ENCODE assay signal across 19 cellular contexts in genomic region chr2:44954306-44954901, GRCh38. TPM values are rescaled to one million over a fixed set of nuclear protein-coding genes. Genes with fewer than 3 reads are reported as not detected.
DNase-seq lines count a peak whose midpoint lies in the region; ATAC-seq, FAIRE-seq and TF ChIP-seq lines count a peak whose summit lies in the region.
"Had no signal": no experiment of that assay in that cellular context is flagged by ENCODE, and none has a peak within 500 bp of the region (broad histone marks: within the 10 kb centered on the region; RNA-seq: fewer than 3 reads in every experiment).

No MANE protein-coding gene starts in this region.

- ATAC-seq in Right ventricle myocardium superior (ENCODE audit: poor library complexity): no peak

- no peaks in the 10 kb centered on the region for H3K9me3 ChIP-seq in suprapubic skin
- H3K9me3 ChIP-seq: upper lobe of left lung had no signal

- H3K4me1 ChIP-seq in suprapubic skin: peaks cover 55% of the 10 kb centered on the region

- 19% methylated on average over 19 of the region's 29 CpGs for WGBS in suprapubic skin

- no peak for TF ChIP-seq POLR2A in suprapubic skin (IDR thresholded peaks at IDR 0.05)

- no peak overlapping the region for H3K27ac ChIP-seq in dorsolateral prefrontal cortex
- H3K27ac ChIP-seq in suprapubic skin: no peak overlapping the region
- H3K27ac ChIP-seq: PC-9, upper lobe of left lung had no signal

- H3K27ac Mint-ChIP-seq in nephron: no peak overlapping the region
- H3K27ac Mint-ChIP-seq: activated CD4-positive, alpha-beta memory T cell treated with anti-CD3 and anti-CD28 coated beads, Interleukin-2, amount 10 ng/mL, durations not matched to agents 7 days and 5 days had no signal

- intact Hi-C loops in Right ventricle myocardium superior (cut with DNase I): loop anchor here (2.0 to 10.0 kb wide), 2 partner anchors 476 to 710 kb away; no protein-coding TSS in a partner anchor
- intact Hi-C loops in cardiac septum (cut with DNase I): loop anchor here (2.0 to 10.0 kb wide), 3 partner anchors 390 to 912 kb away; no protein-coding TSS in a partner anchor
- intact Hi-C loops in dorsolateral prefrontal cortex (cut with DNase I): loop anchor here (10.0 kb wide), 3 partner anchors 560 to 1080 kb away; no protein-coding TSS in a partner anchor

- no peaks in the 10 kb centered on the region for H3K36me3 Mint-ChIP-seq in nephron (ENCODE audit: low read depth)

- H3K4me3 Mint-ChIP-seq in nephron: peak overlapping the region; percentile 20 to 78 (median 40)
- H3K4me3 Mint-ChIP-seq: activated CD4-positive, alpha-beta memory T cell treated with anti-CD3 and anti-CD28 coated beads, Interleukin-2, amount 10 ng/mL, durations not matched to agents 7 days and 5 days had no signal

- H3K4me3 ChIP-seq in dorsolateral prefrontal cortex (peak overlapping the region in 47 of 59 donors; percentile 18 to 74 (median 53)), suprapubic skin (peak overlapping the region; percentile 37)
- H3K4me3 ChIP-seq: lung, PC-9 had no signal

- FAIRE-seq in RCC 7860 (lab: Jason Lieb, UNC): no peak
- FAIRE-seq: GM12878 had no signal

- DNase-seq in Right ventricle myocardium superior (peak; percentile 6), cardiac septum (ENCODE audit: low spot score) (no peak), dorsolateral prefrontal cortex (no peak), suprapubic skin (ENCODE audit: low spot score in 2 of 2) (no peak), RCC 7860 (ENCODE audit: low spot score) (no peak), CD1c-positive myeloid dendritic cell (ENCODE audit: extremely low spot score) (no peak)
- no peak for DNase-seq in NK-92 treated with Interleukin-12 subunit alpha and Interleukin-12 subunit beta, amount 100 ng/mL, for 24 hours (lab: John Stamatoyannopoulos, UW)
- DNase-seq: activated CD4-positive, alpha-beta memory T cell treated with anti-CD3 and anti-CD28 coated beads, Interleukin-2, amount 10 ng/mL, durations not matched to agents 7 days and 5 days; MM.1S; NCI-H187 treated with DMSO at 0.1 percent for 48 hours; NCI-H510A; PC-9; stimulated activated CD4-positive, alpha-beta T cell treated with anti-CD3 and anti-CD28 coated beads, Interleukin-4, amount 100 ng/mL, for 1 hour; stimulated activated CD8-positive, alpha-beta memory T cell treated with anti-CD3 and anti-CD28 coated beads, Interleukin-4, amount 100 ng/mL, for 48 hours had no signal

- no peak for TF ChIP-seq CTCF in dorsolateral prefrontal cortex (IDR thresholded peaks at IDR 0.05 in 54 of 56, conservative IDR thresholded peaks at IDR 0.05 in 2 of 56; ENCODE audit: low read depth in 1 of 56, partially characterized antibody in 56 of 56)
- no peak for TF ChIP-seq CTCF in nephron (IDR thresholded peaks at IDR 0.05; ENCODE audit: unreplicated experiment in 3 of 3)
- TF ChIP-seq CTCF in suprapubic skin (IDR thresholded peaks at IDR 0.05): no peak

- H3K36me3 ChIP-seq in suprapubic skin: no peaks in the 10 kb centered on the region
- H3K36me3 ChIP-seq: upper lobe of left lung had no signal

- peaks cover 45% of the 10 kb centered on the region for H3K4me1 Mint-ChIP-seq in nephron

- peaks cover 0 to 93% (median 60%) of the 10 kb centered on the region in 45 donors for H3K27me3 ChIP-seq in dorsolateral prefrontal cortex
- peaks cover 86% of the 10 kb centered on the region for H3K27me3 ChIP-seq in suprapubic skin

- no peaks in the 10 kb centered on the region for H3K9me3 Mint-ChIP-seq in nephron
- H3K9me3 Mint-ChIP-seq: activated CD4-positive, alpha-beta memory T cell treated with anti-CD3 and anti-CD28 coated beads, Interleukin-2, amount 10 ng/mL, durations not matched to agents 7 days and 5 days had no signal

- TF ChIP-seq EP300 in suprapubic skin (IDR thresholded peaks at IDR 0.05): no peak

- H3K27me3 Mint-ChIP-seq in nephron (ENCODE audit: low read depth): peaks cover 96% of the 10 kb centered on the region

RNA-seq across cellular contexts. Expression of gene SIX3, which starts 12.9 kb away (rescaled TPM):
- total RNA-seq in Right ventricle myocardium superior (not detected), cardiac septum (not detected), dorsolateral prefrontal cortex (1 to 10 TPM in 6 of 120 experiments, under 1 TPM in 75, not detected in 39; 0.11 to 1.5 (median 0.41) TPM), suprapubic skin (under 1 TPM in 1 of 4 donors, not detected in 3; 0.38 TPM)
- total RNA-seq: sciatic nerve, upper lobe of left lung had no signal

RNA-seq across cellular contexts. Expression of gene SIX2, which starts 54.8 kb away (rescaled TPM):
- total RNA-seq in Right ventricle myocardium superior (0.65 TPM), cardiac septum (0.89 TPM), dorsolateral prefrontal cortex (1 to 10 TPM in 7 of 120 experiments, under 1 TPM in 44, not detected in 69; 0.17 to 2.8 (median 0.40) TPM), suprapubic skin (1 to 10 TPM in 1 of 4 donors, under 1 TPM in 2, not detected in 1; 0.34 to 1.2 (median 0.60) TPM)
- total RNA-seq: activated CD4-positive, alpha-beta memory T cell treated with anti-CD3 and anti-CD28 coated beads, Interleukin-2, amount 10 ng/mL, durations not matched to agents 7 days and 5 days; GM12878 had no signal
